15 cellular contexts compared by ENCODE assay signal in the genomic region with DNA sequence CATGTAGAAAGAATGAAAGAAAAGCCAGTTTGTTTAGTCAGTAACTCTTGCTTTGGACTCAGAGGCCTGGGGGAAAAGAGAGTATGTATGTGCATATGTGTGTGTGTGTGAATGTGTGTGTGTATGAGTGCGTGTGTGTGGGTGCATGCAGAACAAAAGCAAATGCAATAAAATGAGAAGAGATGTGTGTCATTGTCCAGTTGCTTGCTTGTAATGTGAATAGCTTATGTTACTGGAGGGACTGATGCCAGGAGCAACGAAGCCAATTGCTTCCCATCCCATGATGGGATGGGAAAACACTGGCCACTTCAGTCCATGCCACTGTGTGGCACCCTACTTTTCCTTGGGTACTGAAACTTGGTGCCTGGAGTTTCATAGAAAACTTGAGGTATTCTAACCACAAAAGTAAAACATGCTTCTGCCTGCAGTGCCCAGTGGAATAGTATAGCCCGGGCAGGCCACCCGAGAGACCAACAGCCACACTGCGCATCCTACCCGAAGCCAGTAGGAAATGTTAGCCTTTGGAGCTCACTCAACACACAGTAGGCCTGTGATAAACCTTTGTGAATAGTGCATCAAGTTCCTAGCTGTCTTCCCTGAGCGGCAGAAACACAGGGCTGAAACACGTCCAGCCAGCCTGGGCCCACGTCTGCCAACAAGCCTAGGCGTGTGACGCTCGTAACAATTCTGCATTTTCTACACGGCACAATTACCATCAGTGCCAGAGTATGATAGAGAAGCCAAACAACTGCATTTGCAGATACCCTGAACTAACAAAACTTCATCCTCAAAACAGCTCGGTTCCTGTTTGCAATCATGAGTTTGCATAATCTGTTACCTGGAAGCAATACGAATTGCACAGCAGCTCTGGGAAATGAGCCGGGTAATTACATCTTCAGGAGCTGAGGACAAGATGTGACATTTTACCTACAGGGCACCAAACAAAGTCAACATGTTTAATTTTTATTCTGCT.
DNase-seq lines count a peak whose midpoint lies in the region; ATAC-seq and TF ChIP-seq lines count a peak whose summit lies in the region.
"Had no signal": no experiment of that assay in that cellular context is flagged by ENCODE, and none has a peak within 500 bp of the region (broad histone marks: within the 10 kb centered on the region; RNA-seq: fewer than 3 reads in every experiment).

No MANE protein-coding gene starts in this region.

- H3K27me3 ChIP-seq in esophagus (ENCODE audit: control insufficient read depth in 1 of 2, insufficient read depth in 2 of 2, low read length in 2 of 2) (no peaks in the 10 kb centered on the region), prostate gland (replicated peaks; ENCODE audit: insufficient read depth) (no peaks in the 10 kb centered on the region)
- H3K27me3 ChIP-seq: adrenal gland, gastroesophageal sphincter had no signal

- peak; percentile 69 for DNase-seq in G401 (ENCODE audit: low spot score)
- peak; percentile 44 to 81 for DNase-seq in NCI-H2081 (lab: John Stamatoyannopoulos, UW)
- DNase-seq in prostate gland (ENCODE audit: low spot score) = peak; percentile 81
- DNase-seq in NOMO-1 (lab: John Stamatoyannopoulos, UW; ENCODE audit: unreplicated experiment in 2 of 2) = no peak
- DNase-seq in HUDEP-2 (lab: John Stamatoyannopoulos, UW; ENCODE audit: unreplicated experiment in 76 of 76) = no peak
- DNase-seq: activated B cell treated with CpG ODN at 0.5 μM for 24 hours; adrenal gland; islet precursor cell; NCI-H187 treated with DMSO at 0.1 percent for 48 hours; retina; stimulated activated naive CD8-positive, alpha-beta T cell treated with anti-CD3 and anti-CD28 coated beads, Interleukin-15, Interleukin-2, amounts not matched to agents 100 U/mL and 50 U/mL, for 24 hours had no signal

- in situ Hi-C loops in G401 (cut with HindIII; ENCODE audit: low sequenced_read_pairs) = no loop called here

- no peak for TF ChIP-seq CTCF in prostate gland (IDR thresholded peaks at IDR 0.05)

- H3K36me3 ChIP-seq in esophagus (ENCODE audit: control insufficient read depth in 2 of 2, insufficient read depth in 2 of 2, low read length in 1 of 2) = no peaks in the 10 kb centered on the region
- no peaks in the 10 kb centered on the region for H3K36me3 ChIP-seq in prostate gland
- H3K36me3 ChIP-seq: adrenal gland, gastroesophageal sphincter had no signal

- H3K27ac ChIP-seq in esophagus (ENCODE audit: low read depth in 2 of 2, low read length in 1 of 2) (peak overlapping the region; percentile 58 to 93), prostate gland (peak overlapping the region; percentile 7 to 60)
- H3K27ac ChIP-seq: adrenal gland, gastroesophageal sphincter had no signal

- 50 to 67% methylated on average over 16 of the region's 16 CpGs for WGBS in esophagus, 2 donors
- WGBS in prostate gland = 31% methylated on average over 16 of the region's 16 CpGs

- H3K9me3 ChIP-seq in esophagus (ENCODE audit: control insufficient read depth in 2 of 2, insufficient read depth in 1 of 2, low read depth in 1 of 2, low read length in 1 of 2) (no peaks in the 10 kb centered on the region), prostate gland (no peaks in the 10 kb centered on the region)
- H3K9me3 ChIP-seq: adrenal gland, gastroesophageal sphincter had no signal

- intact Hi-C loops in prostate gland (cut with DNase I) = no loop called here

- no peak for TF ChIP-seq POLR2A in prostate gland (IDR thresholded peaks at IDR 0.05)

- H3K4me1 ChIP-seq in esophagus (ENCODE audit: control insufficient read depth in 2 of 2, insufficient read depth in 2 of 2, low read length in 1 of 2) (peaks cover 0 to 6% of the 10 kb centered on the region in 2 donors), prostate gland (replicated peaks) (peaks cover 5% of the 10 kb centered on the region)
- H3K4me1 ChIP-seq: adrenal gland, gastroesophageal sphincter had no signal

- H3K4me3 ChIP-seq in esophagus (ENCODE audit: low read depth in 1 of 2, low read length in 2 of 2) = no peak overlapping the region
- H3K4me3 ChIP-seq in prostate gland = no peak overlapping the region
- H3K4me3 ChIP-seq: adrenal gland, gastroesophageal sphincter had no signal

- ATAC-seq in HG03196 (IDR thresholded peaks at IDR 0.05; ENCODE audit: unreplicated experiment) (no peak), GM18870 (IDR thresholded peaks at IDR 0.05; ENCODE audit: unreplicated experiment) (no peak)
- ATAC-seq: gastroesophageal sphincter; stimulated activated naive CD8-positive, alpha-beta T cell treated with anti-CD3 and anti-CD28 coated beads, Interleukin-15, Interleukin-2, amounts not matched to agents 100 U/mL and 50 U/mL, for 24 hours had no signal

Comparison
In these comparisons a context has a peak if more than half of its experiments do, and no peak if none do; other contexts are left out.
1. DNase-seq: peak in G401 (single experiment), NCI-H2081 (2 of 2) and prostate gland (single experiment); none in NOMO-1 (0 of 2) and HUDEP-2 (0 of 76).